Comparison of ENCODE assay signal across 2 cellular contexts in the genomic region with DNA sequence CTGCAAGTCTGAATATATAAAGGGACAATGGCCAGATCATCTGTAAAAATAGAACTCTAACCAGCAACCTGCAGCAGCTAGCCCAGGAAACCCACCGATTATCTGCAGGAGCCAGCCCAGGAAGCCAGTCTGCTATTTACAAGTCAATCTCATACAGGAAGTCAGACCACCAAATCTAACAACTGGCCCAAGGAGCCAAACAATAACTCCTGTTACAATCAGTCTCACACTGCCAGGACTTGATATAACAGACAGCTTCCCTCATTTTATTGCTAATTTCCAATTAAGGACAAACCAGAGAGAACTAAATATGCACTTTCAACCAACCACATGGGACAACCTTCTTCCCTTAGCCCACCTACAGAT.
TF ChIP-seq lines count a peak whose summit lies in the region.

No MANE protein-coding gene starts in this region.

TF ChIP-seq in GM23338, 12 proteins besides CTCF, POLR2A, EP300 and RAD21 (continued from another document):
- TF ChIP-seq, protein P1, sequence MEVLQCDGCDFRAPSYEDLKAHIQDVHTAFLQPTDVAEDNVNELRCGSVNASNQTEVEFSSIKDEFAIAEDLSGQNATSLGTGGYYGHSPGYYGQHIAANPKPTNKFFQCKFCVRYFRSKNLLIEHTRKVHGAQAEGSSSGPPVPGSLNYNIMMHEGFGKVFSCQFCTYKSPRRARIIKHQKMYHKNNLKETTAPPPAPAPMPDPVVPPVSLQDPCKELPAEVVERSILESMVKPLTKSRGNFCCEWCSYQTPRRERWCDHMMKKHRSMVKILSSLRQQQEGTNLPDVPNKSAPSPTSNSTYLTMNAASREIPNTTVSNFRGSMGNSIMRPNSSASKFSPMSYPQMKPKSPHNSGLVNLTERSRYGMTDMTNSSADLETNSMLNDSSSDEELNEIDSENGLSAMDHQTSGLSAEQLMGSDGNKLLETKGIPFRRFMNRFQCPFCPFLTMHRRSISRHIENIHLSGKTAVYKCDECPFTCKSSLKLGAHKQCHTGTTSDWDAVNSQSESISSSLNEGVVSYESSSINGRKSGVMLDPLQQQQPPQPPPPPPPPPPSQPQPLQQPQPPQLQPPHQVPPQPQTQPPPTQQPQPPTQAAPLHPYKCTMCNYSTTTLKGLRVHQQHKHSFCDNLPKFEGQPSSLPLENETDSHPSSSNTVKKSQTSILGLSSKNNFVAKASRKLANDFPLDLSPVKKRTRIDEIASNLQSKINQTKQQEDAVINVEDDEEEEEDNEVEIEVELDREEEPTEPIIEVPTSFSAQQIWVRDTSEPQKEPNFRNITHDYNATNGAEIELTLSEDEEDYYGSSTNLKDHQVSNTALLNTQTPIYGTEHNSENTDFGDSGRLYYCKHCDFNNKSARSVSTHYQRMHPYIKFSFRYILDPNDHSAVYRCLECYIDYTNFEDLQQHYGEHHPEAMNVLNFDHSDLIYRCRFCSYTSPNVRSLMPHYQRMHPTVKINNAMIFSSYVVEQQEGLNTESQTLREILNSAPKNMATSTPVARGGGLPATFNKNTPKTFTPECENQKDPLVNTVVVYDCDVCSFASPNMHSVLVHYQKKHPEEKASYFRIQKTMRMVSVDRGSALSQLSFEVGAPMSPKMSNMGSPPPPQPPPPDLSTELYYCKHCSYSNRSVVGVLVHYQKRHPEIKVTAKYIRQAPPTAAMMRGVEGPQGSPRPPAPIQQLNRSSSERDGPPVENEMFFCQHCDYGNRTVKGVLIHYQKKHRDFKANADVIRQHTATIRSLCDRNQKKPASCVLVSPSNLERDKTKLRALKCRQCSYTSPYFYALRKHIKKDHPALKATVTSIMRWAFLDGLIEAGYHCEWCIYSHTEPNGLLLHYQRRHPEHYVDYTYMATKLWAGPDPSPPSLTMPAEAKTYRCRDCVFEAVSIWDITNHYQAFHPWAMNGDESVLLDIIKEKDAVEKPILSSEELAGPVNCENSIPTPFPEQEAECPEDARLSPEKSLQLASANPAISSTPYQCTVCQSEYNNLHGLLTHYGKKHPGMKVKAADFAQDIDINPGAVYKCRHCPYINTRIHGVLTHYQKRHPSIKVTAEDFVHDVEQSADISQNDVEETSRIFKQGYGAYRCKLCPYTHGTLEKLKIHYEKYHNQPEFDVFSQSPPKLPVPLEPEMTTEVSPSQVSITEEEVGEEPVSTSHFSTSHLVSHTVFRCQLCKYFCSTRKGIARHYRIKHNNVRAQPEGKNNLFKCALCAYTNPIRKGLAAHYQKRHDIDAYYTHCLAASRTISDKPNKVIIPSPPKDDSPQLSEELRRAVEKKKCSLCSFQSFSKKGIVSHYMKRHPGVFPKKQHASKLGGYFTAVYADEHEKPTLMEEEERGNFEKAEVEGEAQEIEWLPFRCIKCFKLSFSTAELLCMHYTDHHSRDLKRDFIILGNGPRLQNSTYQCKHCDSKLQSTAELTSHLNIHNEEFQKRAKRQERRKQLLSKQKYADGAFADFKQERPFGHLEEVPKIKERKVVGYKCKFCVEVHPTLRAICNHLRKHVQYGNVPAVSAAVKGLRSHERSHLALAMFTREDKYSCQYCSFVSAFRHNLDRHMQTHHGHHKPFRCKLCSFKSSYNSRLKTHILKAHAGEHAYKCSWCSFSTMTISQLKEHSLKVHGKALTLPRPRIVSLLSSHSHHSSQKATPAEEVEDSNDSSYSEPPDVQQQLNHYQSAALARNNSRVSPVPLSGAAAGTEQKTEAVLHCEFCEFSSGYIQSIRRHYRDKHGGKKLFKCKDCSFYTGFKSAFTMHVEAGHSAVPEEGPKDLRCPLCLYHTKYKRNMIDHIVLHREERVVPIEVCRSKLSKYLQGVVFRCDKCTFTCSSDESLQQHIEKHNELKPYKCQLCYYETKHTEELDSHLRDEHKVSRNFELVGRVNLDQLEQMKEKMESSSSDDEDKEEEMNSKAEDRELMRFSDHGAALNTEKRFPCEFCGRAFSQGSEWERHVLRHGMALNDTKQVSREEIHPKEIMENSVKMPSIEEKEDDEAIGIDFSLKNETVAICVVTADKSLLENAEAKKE (CRISPR knock-in tag; IDR thresholded peaks at IDR 0.05) = no peak
- TF ChIP-seq STAT1 (IDR thresholded peaks at IDR 0.05; ENCODE audit: unreplicated experiment) (no peak), CREB1 (CRISPR knock-in tag; IDR thresholded peaks at IDR 0.05; ENCODE audit: low read depth) (no peak), ZNF114 (CRISPR knock-in tag; IDR thresholded peaks at IDR 0.05) (no peak), POLR2AphosphoS5 (IDR thresholded peaks at IDR 0.05; ENCODE audit: low read depth) (no peak)

TF ChIP-seq in WTC11, 78 proteins besides CTCF, POLR2A, EP300 and RAD21 (continued from another document):
- TF ChIP-seq, protein P2, sequence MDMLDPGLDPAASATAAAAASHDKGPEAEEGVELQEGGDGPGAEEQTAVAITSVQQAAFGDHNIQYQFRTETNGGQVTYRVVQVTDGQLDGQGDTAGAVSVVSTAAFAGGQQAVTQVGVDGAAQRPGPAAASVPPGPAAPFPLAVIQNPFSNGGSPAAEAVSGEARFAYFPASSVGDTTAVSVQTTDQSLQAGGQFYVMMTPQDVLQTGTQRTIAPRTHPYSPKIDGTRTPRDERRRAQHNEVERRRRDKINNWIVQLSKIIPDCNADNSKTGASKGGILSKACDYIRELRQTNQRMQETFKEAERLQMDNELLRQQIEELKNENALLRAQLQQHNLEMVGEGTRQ (CRISPR knock-in tag; IDR thresholded peaks at IDR 0.05) = no peak
- TF ChIP-seq CDX4 (CRISPR knock-in tag; IDR thresholded peaks at IDR 0.05; ENCODE audit: borderline replicate concordance) (no peak), ETV6 (CRISPR knock-in tag; IDR thresholded peaks at IDR 0.05) (no peak), ZNF121 (CRISPR knock-in tag; IDR thresholded peaks at IDR 0.05) (no peak), NR2C2 (CRISPR knock-in tag; IDR thresholded peaks at IDR 0.05) (no peak), ESRRA (CRISPR knock-in tag; IDR thresholded peaks at IDR 0.05; ENCODE audit: borderline replicate concordance) (no peak)
- TF ChIP-seq, protein P3, sequence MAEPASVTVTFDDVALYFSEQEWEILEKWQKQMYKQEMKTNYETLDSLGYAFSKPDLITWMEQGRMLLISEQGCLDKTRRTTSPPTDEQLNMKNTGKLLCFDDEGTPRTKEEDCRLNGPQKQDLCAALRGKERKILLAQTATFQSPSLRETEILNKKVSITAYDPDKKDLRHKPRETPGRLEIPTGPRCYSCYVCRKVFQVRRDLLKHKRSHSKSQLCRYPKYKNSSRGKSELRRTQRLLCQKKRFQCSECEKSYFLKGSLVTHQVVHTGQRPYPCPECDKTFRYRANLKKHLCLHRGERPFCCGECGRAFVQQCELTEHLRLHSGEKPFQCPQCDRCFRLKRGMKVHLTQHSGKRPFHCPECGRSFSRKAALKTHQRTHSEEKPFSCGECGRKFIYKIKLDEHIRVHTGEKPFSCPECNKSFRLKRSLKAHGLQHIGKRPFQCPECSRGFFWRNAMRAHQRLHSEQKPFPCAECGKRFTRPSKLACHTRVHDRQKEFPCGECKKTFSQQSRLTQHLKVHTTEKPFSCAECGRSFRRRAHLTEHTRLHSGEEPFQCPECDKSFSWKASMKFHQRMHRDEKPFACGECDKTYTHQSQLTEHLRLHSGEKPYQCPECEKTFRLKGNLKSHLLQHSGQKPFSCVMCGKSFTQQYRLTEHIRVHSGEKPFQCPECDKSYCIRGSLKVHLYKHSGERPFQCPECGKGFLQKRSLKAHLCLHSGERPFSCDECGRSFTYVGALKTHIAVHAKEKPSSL (CRISPR knock-in tag; conservative IDR thresholded peaks at IDR 0.05) = no peak
- TF ChIP-seq, protein P4, sequence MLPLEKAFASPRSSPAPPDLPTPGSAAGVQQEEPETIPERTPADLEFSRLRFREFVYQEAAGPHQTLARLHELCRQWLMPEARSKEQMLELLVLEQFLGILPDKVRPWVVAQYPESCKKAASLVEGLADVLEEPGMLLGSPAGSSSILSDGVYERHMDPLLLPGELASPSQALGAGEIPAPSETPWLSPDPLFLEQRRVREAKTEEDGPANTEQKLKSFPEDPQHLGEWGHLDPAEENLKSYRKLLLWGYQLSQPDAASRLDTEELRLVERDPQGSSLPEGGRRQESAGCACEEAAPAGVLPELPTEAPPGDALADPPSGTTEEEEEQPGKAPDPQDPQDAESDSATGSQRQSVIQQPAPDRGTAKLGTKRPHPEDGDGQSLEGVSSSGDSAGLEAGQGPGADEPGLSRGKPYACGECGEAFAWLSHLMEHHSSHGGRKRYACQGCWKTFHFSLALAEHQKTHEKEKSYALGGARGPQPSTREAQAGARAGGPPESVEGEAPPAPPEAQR (CRISPR knock-in tag; IDR thresholded peaks at IDR 0.05) = no peak
